In the genomic region with DNA sequence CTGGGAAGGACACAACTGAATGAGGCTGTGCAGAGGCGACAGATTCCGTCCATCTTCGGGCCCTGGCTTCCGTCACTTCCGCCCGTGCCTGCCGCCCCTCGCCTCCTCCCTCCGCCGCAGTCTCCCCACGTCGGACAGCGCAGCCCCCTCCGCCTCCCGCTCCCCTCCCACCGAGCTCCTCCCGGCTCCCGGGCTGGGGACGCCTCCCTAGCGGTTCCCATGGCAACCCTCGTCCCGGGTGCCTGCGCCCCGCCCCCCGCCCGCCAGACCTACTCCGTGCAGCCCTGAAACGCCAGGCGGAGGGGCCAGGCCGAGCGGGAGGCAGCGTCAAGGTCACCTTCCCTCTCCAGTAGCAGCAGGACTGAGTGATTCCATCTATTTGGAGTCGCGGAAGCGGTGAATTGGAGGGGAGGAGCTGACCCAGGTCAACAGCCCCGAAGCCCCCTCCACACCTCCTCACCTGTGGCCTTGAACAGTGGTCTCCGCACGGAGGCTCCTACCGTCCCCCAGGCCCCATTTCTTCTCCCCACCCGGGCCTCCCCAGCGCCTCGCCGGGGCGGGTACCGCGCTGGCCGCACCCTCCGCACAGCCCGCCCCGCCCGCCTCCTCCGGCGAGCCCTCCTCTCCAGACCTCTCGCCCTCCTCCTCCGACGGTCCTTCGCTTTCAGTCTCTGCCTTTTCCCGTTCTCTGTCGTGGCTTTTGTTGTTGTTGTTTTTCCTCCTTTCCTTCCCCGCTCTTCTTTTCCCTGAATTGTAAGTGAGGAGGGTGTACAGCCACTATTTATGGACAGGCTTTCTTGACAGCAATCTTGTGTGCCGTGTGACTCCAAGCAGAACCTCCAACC, we compare ENCODE assay signal across 1 cellular context.
TF ChIP-seq lines count a peak whose summit lies in the region.

No MANE protein-coding gene starts in this region.

TF ChIP-seq in HEK293, 187 proteins besides CTCF, POLR2A, EP300 and RAD21 (continued from another document and continues in another):
- TF ChIP-seq, protein P1, sequence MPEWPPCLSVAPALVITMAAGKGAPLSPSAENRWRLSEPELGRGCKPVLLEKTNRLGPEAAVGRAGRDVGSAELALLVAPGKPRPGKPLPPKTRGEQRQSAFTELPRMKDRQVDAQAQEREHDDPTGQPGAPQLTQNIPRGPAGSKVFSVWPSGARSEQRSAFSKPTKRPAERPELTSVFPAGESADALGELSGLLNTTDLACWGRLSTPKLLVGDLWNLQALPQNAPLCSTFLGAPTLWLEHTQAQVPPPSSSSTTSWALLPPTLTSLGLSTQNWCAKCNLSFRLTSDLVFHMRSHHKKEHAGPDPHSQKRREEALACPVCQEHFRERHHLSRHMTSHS (tag by site-specific recombination; IDR thresholded peaks at IDR 0.05) = no peak
- TF ChIP-seq GFI1B (tag by site-specific recombination; IDR thresholded peaks at IDR 0.05) (no peak), ZNF133 (tag by site-specific recombination; IDR thresholded peaks at IDR 0.05) (peak; percentile 28; the same call in 1 of the 2 replicates), ZNF510 (tag by site-specific recombination; IDR thresholded peaks at IDR 0.05; ENCODE audit: insufficient replicate concordance) (no peak), ZNF747 (tag by site-specific recombination; IDR thresholded peaks at IDR 0.05) (no peak), TRIM28 (IDR thresholded peaks at IDR 0.05; ENCODE audit: borderline replicate concordance, low read length) (peak; percentile 64), ZNF146 (tag by site-specific recombination; IDR thresholded peaks at IDR 0.05) (no peak), ZNF341 (tag by site-specific recombination; IDR thresholded peaks at IDR 0.05; ENCODE audit: low read depth) (peak; percentile 97), KLF7 (tag by site-specific recombination; IDR thresholded peaks at IDR 0.05; ENCODE audit: borderline replicate concordance) (peak; percentile 35; the same call in 1 of the 2 replicates), ZNF354C (tag by site-specific recombination; IDR thresholded peaks at IDR 0.05; ENCODE audit: borderline replicate concordance, low read depth) (no peak), MZF1 (tag by site-specific recombination; IDR thresholded peaks at IDR 0.05; ENCODE audit: borderline replicate concordance) (peak; percentile 33; the same call in 1 of the 2 replicates), ZNF701 (tag by site-specific recombination; IDR thresholded peaks at IDR 0.05) (no peak), ZNF560 (tag by site-specific recombination; IDR thresholded peaks at IDR 0.05; ENCODE audit: borderline replicate concordance) (no peak), ZSCAN16 (tag by site-specific recombination; IDR thresholded peaks at IDR 0.05) (0 out of 2 replicates have a peak, but pooled peaks have one; percentile 64), ZBTB48 (tag by site-specific recombination; IDR thresholded peaks at IDR 0.05) (peak; percentile 85), ZNF138 (tag by site-specific recombination; IDR thresholded peaks at IDR 0.05; ENCODE audit: borderline replicate concordance) (no peak), GLIS2 (tag by site-specific recombination; IDR thresholded peaks at IDR 0.05) (peak; percentile 99), ZBTB6 (tag by site-specific recombination; IDR thresholded peaks at IDR 0.05) (no peak), SALL2 (tag by site-specific recombination; IDR thresholded peaks at IDR 0.05; ENCODE audit: borderline replicate concordance) (no peak), ZNF76 (tag by site-specific recombination; IDR thresholded peaks at IDR 0.05; ENCODE audit: borderline replicate concordance, low read depth) (peak; percentile 29; the same call in 1 of the 2 replicates), ZNF776 (tag by site-specific recombination; IDR thresholded peaks at IDR 0.05; ENCODE audit: borderline replicate concordance) (no peak), PRDM6 (tag by site-specific recombination; IDR thresholded peaks at IDR 0.05) (no peak), ZNF391 (tag by site-specific recombination; IDR thresholded peaks at IDR 0.05; ENCODE audit: borderline replicate concordance, low read depth) (no peak), ZNF658 (tag by site-specific recombination; IDR thresholded peaks at IDR 0.05) (no peak), ZNF404 (tag by site-specific recombination; IDR thresholded peaks at IDR 0.05) (no peak), ZFP37 (tag by site-specific recombination; IDR thresholded peaks at IDR 0.05) (no peak), ZNF311 (tag by site-specific recombination; IDR thresholded peaks at IDR 0.05; ENCODE audit: borderline replicate concordance) (no peak), OVOL3 (tag by site-specific recombination; IDR thresholded peaks at IDR 0.05) (no peak), MEIS1 (CRISPR knock-in tag; IDR thresholded peaks at IDR 0.05; ENCODE audit: borderline replicate concordance) (no peak), ZNF366 (tag by site-specific recombination; conservative IDR thresholded peaks at IDR 0.05) (peak; percentile 92), RBAK (tag by site-specific recombination; IDR thresholded peaks at IDR 0.05) (no peak), ZNF292 (tag by site-specific recombination; IDR thresholded peaks at IDR 0.05; ENCODE audit: borderline replicate concordance, low read depth) (no peak), ZNF19 (tag by site-specific recombination; IDR thresholded peaks at IDR 0.05; ENCODE audit: low read depth) (no peak), KLF8 (tag by site-specific recombination; IDR thresholded peaks at IDR 0.05) (peak; percentile 91), ZEB2 (tag by site-specific recombination; IDR thresholded peaks at IDR 0.05) (peak; percentile 87), ZNF529 (tag by site-specific recombination; IDR thresholded peaks at IDR 0.05; ENCODE audit: insufficient replicate concordance) (no peak), AEBP2 (tag by site-specific recombination; IDR thresholded peaks at IDR 0.05; ENCODE audit: borderline replicate concordance) (no peak), ZNF785 (tag by site-specific recombination; IDR thresholded peaks at IDR 0.05) (no peak), ZNF561 (tag by site-specific recombination; IDR thresholded peaks at IDR 0.05; ENCODE audit: borderline replicate concordance) (peak; percentile 87; the same call in 1 of the 2 replicates), MYNN (tag by site-specific recombination; IDR thresholded peaks at IDR 0.05; ENCODE audit: borderline replicate concordance) (no peak), ZFHX2 (tag by site-specific recombination; conservative IDR thresholded peaks at IDR 0.05) (peak; percentile 86), SP3 (tag by site-specific recombination; IDR thresholded peaks at IDR 0.05) (peak; percentile 89)
- TF ChIP-seq, protein P2, sequence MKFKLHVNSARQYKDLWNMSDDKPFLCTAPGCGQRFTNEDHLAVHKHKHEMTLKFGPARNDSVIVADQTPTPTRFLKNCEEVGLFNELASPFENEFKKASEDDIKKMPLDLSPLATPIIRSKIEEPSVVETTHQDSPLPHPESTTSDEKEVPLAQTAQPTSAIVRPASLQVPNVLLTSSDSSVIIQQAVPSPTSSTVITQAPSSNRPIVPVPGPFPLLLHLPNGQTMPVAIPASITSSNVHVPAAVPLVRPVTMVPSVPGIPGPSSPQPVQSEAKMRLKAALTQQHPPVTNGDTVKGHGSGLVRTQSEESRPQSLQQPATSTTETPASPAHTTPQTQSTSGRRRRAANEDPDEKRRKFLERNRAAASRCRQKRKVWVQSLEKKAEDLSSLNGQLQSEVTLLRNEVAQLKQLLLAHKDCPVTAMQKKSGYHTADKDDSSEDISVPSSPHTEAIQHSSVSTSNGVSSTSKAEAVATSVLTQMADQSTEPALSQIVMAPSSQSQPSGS (tag by site-specific recombination; IDR thresholded peaks at IDR 0.05; ENCODE audit: low read depth) = no peak
- TF ChIP-seq, protein P3, sequence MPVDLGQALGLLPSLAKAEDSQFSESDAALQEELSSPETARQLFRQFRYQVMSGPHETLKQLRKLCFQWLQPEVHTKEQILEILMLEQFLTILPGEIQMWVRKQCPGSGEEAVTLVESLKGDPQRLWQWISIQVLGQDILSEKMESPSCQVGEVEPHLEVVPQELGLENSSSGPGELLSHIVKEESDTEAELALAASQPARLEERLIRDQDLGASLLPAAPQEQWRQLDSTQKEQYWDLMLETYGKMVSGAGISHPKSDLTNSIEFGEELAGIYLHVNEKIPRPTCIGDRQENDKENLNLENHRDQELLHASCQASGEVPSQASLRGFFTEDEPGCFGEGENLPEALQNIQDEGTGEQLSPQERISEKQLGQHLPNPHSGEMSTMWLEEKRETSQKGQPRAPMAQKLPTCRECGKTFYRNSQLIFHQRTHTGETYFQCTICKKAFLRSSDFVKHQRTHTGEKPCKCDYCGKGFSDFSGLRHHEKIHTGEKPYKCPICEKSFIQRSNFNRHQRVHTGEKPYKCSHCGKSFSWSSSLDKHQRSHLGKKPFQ (tag by site-specific recombination; IDR thresholded peaks at IDR 0.05) = no peak; the same call in 1 of the 2 replicates
- TF ChIP-seq, protein P4, sequence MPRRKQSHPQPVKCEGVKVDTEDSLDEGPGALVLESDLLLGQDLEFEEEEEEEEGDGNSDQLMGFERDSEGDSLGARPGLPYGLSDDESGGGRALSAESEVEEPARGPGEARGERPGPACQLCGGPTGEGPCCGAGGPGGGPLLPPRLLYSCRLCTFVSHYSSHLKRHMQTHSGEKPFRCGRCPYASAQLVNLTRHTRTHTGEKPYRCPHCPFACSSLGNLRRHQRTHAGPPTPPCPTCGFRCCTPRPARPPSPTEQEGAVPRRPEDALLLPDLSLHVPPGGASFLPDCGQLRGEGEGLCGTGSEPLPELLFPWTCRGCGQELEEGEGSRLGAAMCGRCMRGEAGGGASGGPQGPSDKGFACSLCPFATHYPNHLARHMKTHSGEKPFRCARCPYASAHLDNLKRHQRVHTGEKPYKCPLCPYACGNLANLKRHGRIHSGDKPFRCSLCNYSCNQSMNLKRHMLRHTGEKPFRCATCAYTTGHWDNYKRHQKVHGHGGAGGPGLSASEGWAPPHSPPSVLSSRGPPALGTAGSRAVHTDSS (tag by site-specific recombination; IDR thresholded peaks at IDR 0.05) = no peak
- TF ChIP-seq, protein P5, sequence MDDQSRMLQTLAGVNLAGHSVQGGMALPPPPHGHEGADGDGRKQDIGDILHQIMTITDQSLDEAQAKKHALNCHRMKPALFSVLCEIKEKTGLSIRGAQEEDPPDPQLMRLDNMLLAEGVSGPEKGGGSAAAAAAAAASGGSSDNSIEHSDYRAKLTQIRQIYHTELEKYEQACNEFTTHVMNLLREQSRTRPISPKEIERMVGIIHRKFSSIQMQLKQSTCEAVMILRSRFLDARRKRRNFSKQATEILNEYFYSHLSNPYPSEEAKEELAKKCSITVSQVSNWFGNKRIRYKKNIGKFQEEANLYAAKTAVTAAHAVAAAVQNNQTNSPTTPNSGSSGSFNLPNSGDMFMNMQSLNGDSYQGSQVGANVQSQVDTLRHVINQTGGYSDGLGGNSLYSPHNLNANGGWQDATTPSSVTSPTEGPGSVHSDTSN (CRISPR knock-in tag; IDR thresholded peaks at IDR 0.05) = no peak; the same call in 1 of the 2 replicates
- TF ChIP-seq, protein P6, sequence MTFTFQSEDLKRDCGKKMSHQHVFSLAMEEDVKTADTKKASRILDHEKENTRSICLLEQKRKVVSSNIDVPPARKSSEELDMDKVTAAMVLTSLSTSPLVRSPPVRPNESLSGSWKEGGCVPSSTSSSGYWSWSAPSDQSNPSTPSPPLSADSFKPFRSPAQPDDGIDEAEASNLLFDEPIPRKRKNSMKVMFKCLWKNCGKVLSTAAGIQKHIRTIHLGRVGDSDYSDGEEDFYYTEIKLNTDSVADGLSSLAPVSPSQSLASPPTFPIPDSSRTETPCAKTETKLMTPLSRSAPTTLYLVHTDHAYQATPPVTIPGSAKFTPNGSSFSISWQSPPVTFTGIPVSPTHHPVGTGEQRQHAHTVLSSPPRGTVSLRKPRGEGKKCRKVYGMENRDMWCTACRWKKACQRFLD (tag by site-specific recombination; IDR thresholded peaks at IDR 0.05) = no peak
- TF ChIP-seq, protein P7, sequence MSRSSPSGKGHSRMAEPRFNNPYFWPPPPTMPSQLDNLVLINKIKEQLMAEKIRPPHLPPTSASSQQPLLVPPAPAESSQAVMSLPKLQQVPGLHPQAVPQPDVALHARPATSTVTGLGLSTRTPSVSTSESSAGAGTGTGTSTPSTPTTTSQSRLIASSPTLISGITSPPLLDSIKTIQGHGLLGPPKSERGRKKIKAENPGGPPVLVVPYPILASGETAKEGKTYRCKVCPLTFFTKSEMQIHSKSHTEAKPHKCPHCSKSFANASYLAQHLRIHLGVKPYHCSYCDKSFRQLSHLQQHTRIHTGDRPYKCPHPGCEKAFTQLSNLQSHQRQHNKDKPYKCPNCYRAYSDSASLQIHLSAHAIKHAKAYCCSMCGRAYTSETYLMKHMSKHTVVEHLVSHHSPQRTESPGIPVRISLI (tag by site-specific recombination; IDR thresholded peaks at IDR 0.05) = no peak
